Comparison of ENCODE assay signal across 18 cellular contexts in the genomic region with DNA sequence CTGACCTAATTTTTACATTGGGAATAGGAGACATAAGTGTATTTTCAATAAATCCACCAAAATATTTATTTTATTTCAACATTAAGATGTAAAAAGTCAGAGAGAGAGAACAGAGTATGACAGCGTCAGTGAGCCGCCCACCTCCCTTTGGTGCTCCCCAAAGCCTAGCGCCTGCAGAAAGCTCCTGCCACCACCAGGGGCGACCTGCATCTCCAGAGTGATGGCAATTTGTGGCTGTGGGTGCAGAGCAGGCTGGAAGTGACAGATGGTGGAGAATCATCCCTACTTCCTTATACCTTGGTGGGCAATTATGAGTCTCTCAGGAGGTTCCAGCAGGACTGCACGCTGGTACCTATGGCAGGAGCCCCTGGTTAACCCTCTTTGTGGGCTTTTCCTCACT.
DNase-seq lines count a peak whose midpoint lies in the region; ATAC-seq, FAIRE-seq and TF ChIP-seq lines count a peak whose summit lies in the region.
"Had no signal": no experiment of that assay in that cellular context is flagged by ENCODE, and none has a peak within 500 bp of the region (broad histone marks: within the 10 kb centered on the region; RNA-seq: fewer than 3 reads in every experiment).

No MANE protein-coding gene starts in this region.

- DNase-seq in activated CD4-positive, alpha-beta T cell treated with anti-CD3 and anti-CD28 coated beads for 36 hours: peak; percentile 23
- DNase-seq in activated CD4-positive, alpha-beta T cell treated with anti-CD3 and anti-CD28 coated beads, Interleukin-2, amount 50 U/mL, for 48 hours: no peak
- no peak for DNase-seq in HTR-8/SVneo (ENCODE audit: insufficient read length, low spot score)
- peak; percentile 23 for DNase-seq in RKO (ENCODE audit: low spot score)
- peak; percentile 32 for DNase-seq in neural progenitor cell (ENCODE audit: low spot score)
- DNase-seq: activated CD4-positive, CD25-positive, alpha-beta regulatory T cell; activated CD8-positive, alpha-beta memory T cell treated with anti-CD3 and anti-CD28 coated beads, Interleukin-2, amount 50 U/mL, for 4 hours; activated naive CD4-positive, alpha-beta T cell; midbrain; stimulated activated CD4-positive, alpha-beta T cell treated with anti-CD3 and anti-CD28 coated beads, Interleukin-4, amount 100 ng/mL, for 1 hour; T-helper 1 cell had no signal

- CTCF ChIA-PET in activated CD4-positive, alpha-beta T cell treated with anti-CD3 and anti-CD28 coated beads for 36 hours (lab: Charles Lee): interaction anchor here (0.6 kb wide), 1 partner anchor 512 kb away, joined by 3 read pairs; no protein-coding TSS in a partner anchor

- H3K27ac Mint-ChIP-seq in activated CD4-positive, alpha-beta T cell treated with anti-CD3 and anti-CD28 coated beads for 36 hours: no peak overlapping the region
- H3K27ac Mint-ChIP-seq in neural progenitor cell: no peak overlapping the region

- H3K27me3 Mint-ChIP-seq in activated CD4-positive, alpha-beta T cell treated with anti-CD3 and anti-CD28 coated beads for 36 hours: peaks cover 4% of the 10 kb centered on the region
- H3K27me3 Mint-ChIP-seq in neural progenitor cell (ENCODE audit: insufficient read depth, low read depth): peaks cover 7% of the 10 kb centered on the region

- no peaks in the 10 kb centered on the region for H3K27me3 ChIP-seq in neural progenitor cell

- H3K36me3 Mint-ChIP-seq in activated CD4-positive, alpha-beta T cell treated with anti-CD3 and anti-CD28 coated beads for 36 hours (ENCODE audit: low read depth): no peaks in the 10 kb centered on the region
- H3K36me3 Mint-ChIP-seq in neural progenitor cell: no peaks in the 10 kb centered on the region

- peak; percentile 52 for TF ChIP-seq CTCF in neural progenitor cell (IDR thresholded peaks at IDR 0.05)

- H3K4me3 Mint-ChIP-seq in activated CD4-positive, alpha-beta T cell treated with anti-CD3 and anti-CD28 coated beads for 36 hours: no peak overlapping the region
- H3K4me3 Mint-ChIP-seq in neural progenitor cell: no peak overlapping the region

- H3K9me3 Mint-ChIP-seq in activated CD4-positive, alpha-beta T cell treated with anti-CD3 and anti-CD28 coated beads for 36 hours (ENCODE audit: low read depth): peaks cover 1% of the 10 kb centered on the region
- no peaks in the 10 kb centered on the region for H3K9me3 Mint-ChIP-seq in neural progenitor cell

- intact Hi-C loops in activated CD4-positive, alpha-beta T cell treated with anti-CD3 and anti-CD28 coated beads for 36 hours (cut with DNase I, micrococcal nuclease): no loop called here

- H3K27ac ChIP-seq in neural progenitor cell: no peak overlapping the region
- H3K27ac ChIP-seq: coronary artery, epithelial cell of prostate, gastroesophageal sphincter, HL-60 had no signal

- no peaks in the 10 kb centered on the region for H3K9me3 ChIP-seq in neural progenitor cell (ENCODE audit: low read depth)
- H3K9me3 ChIP-seq: gastroesophageal sphincter had no signal

- no peaks in the 10 kb centered on the region for H3K4me1 Mint-ChIP-seq in activated CD4-positive, alpha-beta T cell treated with anti-CD3 and anti-CD28 coated beads for 36 hours
- H3K4me1 Mint-ChIP-seq in neural progenitor cell: no peaks in the 10 kb centered on the region

- no peak overlapping the region for H3K4me3 ChIP-seq in neural progenitor cell
- H3K4me3 ChIP-seq: coronary artery, gastroesophageal sphincter had no signal

- H3F3A ChIP-seq in neural progenitor cell (ENCODE audit: low read depth): no peaks in the 10 kb centered on the region

- no peaks in the 10 kb centered on the region for H3K4me1 ChIP-seq in neural progenitor cell
- H3K4me1 ChIP-seq: gastroesophageal sphincter had no signal

- no peak for ATAC-seq in activated CD4-positive, alpha-beta T cell treated with anti-CD3 and anti-CD28 coated beads for 36 hours
- ATAC-seq in GM18909 (IDR thresholded peaks at IDR 0.05; ENCODE audit: poor library complexity, unreplicated experiment): no peak
- ATAC-seq in GM18870 (IDR thresholded peaks at IDR 0.05; ENCODE audit: unreplicated experiment): no peak
- no peak for ATAC-seq in GM21737 (IDR thresholded peaks at IDR 0.05; ENCODE audit: unreplicated experiment)
- ATAC-seq: gastroesophageal sphincter had no signal

- no peaks in the 10 kb centered on the region for H4K20me1 ChIP-seq in neural progenitor cell (ENCODE audit: low read depth)

- H3K79me2 ChIP-seq in neural progenitor cell (ENCODE audit: low read depth): no peaks in the 10 kb centered on the region

- H3K36me3 ChIP-seq in neural progenitor cell: no peaks in the 10 kb centered on the region
- H3K36me3 ChIP-seq: gastroesophageal sphincter had no signal

- peak; percentile 13 for FAIRE-seq in HTR-8/SVneo (lab: Jason Lieb, UNC)

- POLR2A ChIA-PET in activated CD4-positive, alpha-beta T cell treated with anti-CD3 and anti-CD28 coated beads for 36 hours (lab: Charles Lee): no interaction called here

- no peak overlapping the region for H3K9ac ChIP-seq in neural progenitor cell

- no peak overlapping the region for H2AFZ ChIP-seq in neural progenitor cell (replicated peaks)

- H3K4me2 ChIP-seq in neural progenitor cell: no peak overlapping the region

Comparison
In these comparisons a context has a peak if more than half of its experiments do, and no peak if none do; other contexts are left out.
1. DNase-seq: peak in activated CD4-positive, alpha-beta T cell treated with anti-CD3 and anti-CD28 coated beads for 36 hours (single experiment), RKO (single experiment) and neural progenitor cell (single experiment); none in activated CD4-positive, alpha-beta T cell treated with anti-CD3 and anti-CD28 coated beads, Interleukin-2, amount 50 U/mL, for 48 hours (0 of 2) and HTR-8/SVneo (single experiment).